In the genomic region with DNA sequence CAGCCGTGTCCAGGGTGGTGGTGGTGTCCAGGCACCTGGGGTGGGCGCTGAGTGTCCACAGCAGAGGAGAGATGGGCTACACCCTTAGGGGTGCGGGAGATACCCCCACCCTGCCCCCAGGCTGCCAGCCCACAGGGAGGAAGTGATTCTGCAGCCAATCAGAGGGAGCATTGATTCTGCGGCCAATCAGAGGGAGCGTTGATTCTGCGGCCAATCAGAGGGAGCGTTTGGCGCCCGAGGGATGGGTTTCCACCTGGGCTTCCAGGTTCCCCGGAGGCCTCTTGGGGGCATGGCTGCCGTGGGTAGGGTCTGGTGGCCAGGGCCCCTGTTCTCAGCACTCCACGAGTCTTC, we compare ENCODE assay signal across 23 cellular contexts. TPM values are rescaled to one million over a fixed set of nuclear protein-coding genes. Genes with fewer than 3 reads are reported as not detected.
DNase-seq lines count a peak whose midpoint lies in the region; ATAC-seq, FAIRE-seq and TF ChIP-seq lines count a peak whose summit lies in the region.
"Had no signal": no experiment of that assay in that cellular context is flagged by ENCODE, and none has a peak within 500 bp of the region (broad histone marks: within the 10 kb centered on the region; RNA-seq: fewer than 3 reads in every experiment).

No MANE protein-coding gene starts in this region.

- H3K27ac ChIP-seq in OCI-LY1 (ENCODE audit: low read depth, low read length, poor library complexity, severe bottlenecking) (peak overlapping the region; percentile 91), left lung (no peak overlapping the region)
- H3K27ac ChIP-seq: RWPE1, SK-N-MC had no signal

- peak overlapping the region; percentile 62 for H3K4me2 ChIP-seq in OCI-LY1 (ENCODE audit: low read length)

- H3K27me3 ChIP-seq in OCI-LY1 (ENCODE audit: insufficient read depth, low read length) (peaks cover 3% of the 10 kb centered on the region; the same call in 1 of the 2 replicates), left lung (peaks cover 0 to 65% of the 10 kb centered on the region in 2 donors)

- intact Hi-C loops in left lung (cut with DNase I) = no loop called here

- H3K9ac ChIP-seq in OCI-LY1 (ENCODE audit: low read length) = peak overlapping the region; percentile 71

- H3K9me2 ChIP-seq in OCI-LY1 (ENCODE audit: low read depth, low read length) = no peaks in the 10 kb centered on the region

- H3K4me1 ChIP-seq in OCI-LY1 (ENCODE audit: insufficient read depth, low read length, severe bottlenecking) (peaks cover 78% of the 10 kb centered on the region), left lung (no peaks in the 10 kb centered on the region)
- H3K4me1 ChIP-seq: Caco-2 had no signal

- H3K9me3 ChIP-seq in OCI-LY1 (ENCODE audit: low read length) (no peaks in the 10 kb centered on the region), left lung (no peaks in the 10 kb centered on the region)
- H3K9me3 ChIP-seq: Caco-2 had no signal

- H3K79me2 ChIP-seq in OCI-LY1 (ENCODE audit: insufficient read depth, low read length) = no peaks in the 10 kb centered on the region

- no peak for ATAC-seq in left lung
- ATAC-seq: PC-3 had no signal

- H4K20me1 ChIP-seq in OCI-LY1 (ENCODE audit: insufficient read depth, low read length) = no peaks in the 10 kb centered on the region

- H3F3A ChIP-seq in OCI-LY1 (ENCODE audit: insufficient read depth, low read length) = no peaks in the 10 kb centered on the region

- peak; percentile 47 for DNase-seq in GM18507 (ENCODE audit: extremely low spot score, insufficient read length, low read depth)
- DNase-seq in germinal center (ENCODE audit: low spot score) = peak; percentile 70
- no peak for DNase-seq in stimulated activated CD4-positive, alpha-beta T cell treated with anti-CD3 and anti-CD28 coated beads, Interleukin-2, amount 100 ng/mL, for 24 hours
- no peak for DNase-seq in left lung
- DNase-seq in NCI-H128 (lab: John Stamatoyannopoulos, UW; ENCODE audit: unreplicated experiment) = no peak
- no peak for DNase-seq in NCI-H526 (lab: John Stamatoyannopoulos, UW)
- DNase-seq: Caco-2; CD4-positive, alpha-beta memory T cell; DMS 273 treated with DMSO at 0.1 percent for 48 hours; DND-41; KBM-7; MM.1S; NCI-H1048; NCI-H1436 treated with DMSO at 0.1 percent for 48 hours; NCI-H1930; NCI-H524 treated with DMSO at 0.1 percent for 48 hours; PC-3; SHP77 treated with DMSO at 0.1 percent for 48 hours; SW 1271 had no signal

- no peak overlapping the region for H2AFZ ChIP-seq in OCI-LY1 (ENCODE audit: low read length)

- H3K4me3 ChIP-seq in OCI-LY1 (ENCODE audit: low read depth, low read length, poor library complexity, severe bottlenecking) = peak overlapping the region; percentile 47
- no peak overlapping the region for H3K4me3 ChIP-seq in left lung
- H3K4me3 ChIP-seq: SK-N-MC had no signal

- H3K36me3 ChIP-seq in OCI-LY1 (ENCODE audit: insufficient read depth, low read length) = no peaks in the 10 kb centered on the region
- no peaks in the 10 kb centered on the region for H3K36me3 ChIP-seq in left lung

- TF ChIP-seq CTCF in OCI-LY1 (IDR thresholded peaks at IDR 0.05; ENCODE audit: low read length) (no peak), left lung (IDR thresholded peaks at IDR 0.05) (no peak)

- peak; percentile 74 for FAIRE-seq in GM18507 (lab: Jason Lieb, UNC)
- FAIRE-seq: H54 had no signal

RNA-seq across cellular contexts. Expression of gene ACSF3, which starts 28.2 kb away (rescaled TPM):
- 10 to 100 TPM; 34.4 to 38.4 TPM for total RNA-seq in left lung

Comparison
In these comparisons a context has a peak if more than half of its experiments do, and no peak if none do; other contexts are left out.
1. DNase-seq: peak in GM18507 (single experiment) and germinal center (single experiment); none in stimulated activated CD4-positive, alpha-beta T cell treated with anti-CD3 and anti-CD28 coated beads, Interleukin-2, amount 100 ng/mL, for 24 hours (0 of 2), left lung (0 of 2), NCI-H128 (single experiment) and NCI-H526 (0 of 2).